1 cellular context compared by ENCODE assay signal in the genomic region with DNA sequence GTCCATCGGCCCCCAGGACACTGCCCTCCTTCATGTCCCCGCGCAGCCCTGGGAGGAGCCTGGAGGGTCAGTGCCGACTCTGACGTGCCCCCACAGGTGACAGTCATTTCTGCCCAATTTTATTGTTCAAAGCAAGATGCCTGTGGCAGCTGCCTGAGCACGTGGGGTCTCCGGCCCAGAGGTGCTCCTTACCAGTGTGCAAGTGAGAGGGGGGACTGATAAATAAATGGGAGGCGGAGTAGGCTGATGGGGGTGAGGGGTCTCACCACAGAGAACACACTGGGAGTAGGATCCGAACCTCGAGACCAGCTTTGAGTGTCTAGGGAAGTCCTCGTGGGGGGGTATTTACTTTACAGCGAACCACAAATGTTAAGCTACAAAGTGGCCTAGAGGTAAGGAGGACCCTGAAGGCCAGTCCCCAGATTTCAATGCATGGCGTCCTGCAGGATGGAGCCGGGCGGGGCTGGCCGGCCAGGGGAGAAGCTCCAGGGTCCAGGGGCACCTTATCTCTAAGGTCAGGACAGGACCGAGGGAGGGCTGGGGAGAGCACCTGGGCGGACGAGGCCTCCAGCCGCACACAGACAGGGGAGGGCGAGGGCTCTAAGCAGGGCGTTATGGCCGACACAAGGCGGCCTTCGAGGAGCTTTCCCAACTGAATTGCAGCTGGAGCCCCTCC.
TF ChIP-seq lines count a peak whose summit lies in the region.

No MANE protein-coding gene starts in this region.

TF ChIP-seq in GM23338, 12 proteins besides CTCF, POLR2A, EP300 and RAD21 (continued from another document):
- TF ChIP-seq, protein P1, sequence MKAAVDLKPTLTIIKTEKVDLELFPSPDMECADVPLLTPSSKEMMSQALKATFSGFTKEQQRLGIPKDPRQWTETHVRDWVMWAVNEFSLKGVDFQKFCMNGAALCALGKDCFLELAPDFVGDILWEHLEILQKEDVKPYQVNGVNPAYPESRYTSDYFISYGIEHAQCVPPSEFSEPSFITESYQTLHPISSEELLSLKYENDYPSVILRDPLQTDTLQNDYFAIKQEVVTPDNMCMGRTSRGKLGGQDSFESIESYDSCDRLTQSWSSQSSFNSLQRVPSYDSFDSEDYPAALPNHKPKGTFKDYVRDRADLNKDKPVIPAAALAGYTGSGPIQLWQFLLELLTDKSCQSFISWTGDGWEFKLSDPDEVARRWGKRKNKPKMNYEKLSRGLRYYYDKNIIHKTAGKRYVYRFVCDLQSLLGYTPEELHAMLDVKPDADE (IDR thresholded peaks at IDR 0.05) = no peak
- TF ChIP-seq, protein P2, sequence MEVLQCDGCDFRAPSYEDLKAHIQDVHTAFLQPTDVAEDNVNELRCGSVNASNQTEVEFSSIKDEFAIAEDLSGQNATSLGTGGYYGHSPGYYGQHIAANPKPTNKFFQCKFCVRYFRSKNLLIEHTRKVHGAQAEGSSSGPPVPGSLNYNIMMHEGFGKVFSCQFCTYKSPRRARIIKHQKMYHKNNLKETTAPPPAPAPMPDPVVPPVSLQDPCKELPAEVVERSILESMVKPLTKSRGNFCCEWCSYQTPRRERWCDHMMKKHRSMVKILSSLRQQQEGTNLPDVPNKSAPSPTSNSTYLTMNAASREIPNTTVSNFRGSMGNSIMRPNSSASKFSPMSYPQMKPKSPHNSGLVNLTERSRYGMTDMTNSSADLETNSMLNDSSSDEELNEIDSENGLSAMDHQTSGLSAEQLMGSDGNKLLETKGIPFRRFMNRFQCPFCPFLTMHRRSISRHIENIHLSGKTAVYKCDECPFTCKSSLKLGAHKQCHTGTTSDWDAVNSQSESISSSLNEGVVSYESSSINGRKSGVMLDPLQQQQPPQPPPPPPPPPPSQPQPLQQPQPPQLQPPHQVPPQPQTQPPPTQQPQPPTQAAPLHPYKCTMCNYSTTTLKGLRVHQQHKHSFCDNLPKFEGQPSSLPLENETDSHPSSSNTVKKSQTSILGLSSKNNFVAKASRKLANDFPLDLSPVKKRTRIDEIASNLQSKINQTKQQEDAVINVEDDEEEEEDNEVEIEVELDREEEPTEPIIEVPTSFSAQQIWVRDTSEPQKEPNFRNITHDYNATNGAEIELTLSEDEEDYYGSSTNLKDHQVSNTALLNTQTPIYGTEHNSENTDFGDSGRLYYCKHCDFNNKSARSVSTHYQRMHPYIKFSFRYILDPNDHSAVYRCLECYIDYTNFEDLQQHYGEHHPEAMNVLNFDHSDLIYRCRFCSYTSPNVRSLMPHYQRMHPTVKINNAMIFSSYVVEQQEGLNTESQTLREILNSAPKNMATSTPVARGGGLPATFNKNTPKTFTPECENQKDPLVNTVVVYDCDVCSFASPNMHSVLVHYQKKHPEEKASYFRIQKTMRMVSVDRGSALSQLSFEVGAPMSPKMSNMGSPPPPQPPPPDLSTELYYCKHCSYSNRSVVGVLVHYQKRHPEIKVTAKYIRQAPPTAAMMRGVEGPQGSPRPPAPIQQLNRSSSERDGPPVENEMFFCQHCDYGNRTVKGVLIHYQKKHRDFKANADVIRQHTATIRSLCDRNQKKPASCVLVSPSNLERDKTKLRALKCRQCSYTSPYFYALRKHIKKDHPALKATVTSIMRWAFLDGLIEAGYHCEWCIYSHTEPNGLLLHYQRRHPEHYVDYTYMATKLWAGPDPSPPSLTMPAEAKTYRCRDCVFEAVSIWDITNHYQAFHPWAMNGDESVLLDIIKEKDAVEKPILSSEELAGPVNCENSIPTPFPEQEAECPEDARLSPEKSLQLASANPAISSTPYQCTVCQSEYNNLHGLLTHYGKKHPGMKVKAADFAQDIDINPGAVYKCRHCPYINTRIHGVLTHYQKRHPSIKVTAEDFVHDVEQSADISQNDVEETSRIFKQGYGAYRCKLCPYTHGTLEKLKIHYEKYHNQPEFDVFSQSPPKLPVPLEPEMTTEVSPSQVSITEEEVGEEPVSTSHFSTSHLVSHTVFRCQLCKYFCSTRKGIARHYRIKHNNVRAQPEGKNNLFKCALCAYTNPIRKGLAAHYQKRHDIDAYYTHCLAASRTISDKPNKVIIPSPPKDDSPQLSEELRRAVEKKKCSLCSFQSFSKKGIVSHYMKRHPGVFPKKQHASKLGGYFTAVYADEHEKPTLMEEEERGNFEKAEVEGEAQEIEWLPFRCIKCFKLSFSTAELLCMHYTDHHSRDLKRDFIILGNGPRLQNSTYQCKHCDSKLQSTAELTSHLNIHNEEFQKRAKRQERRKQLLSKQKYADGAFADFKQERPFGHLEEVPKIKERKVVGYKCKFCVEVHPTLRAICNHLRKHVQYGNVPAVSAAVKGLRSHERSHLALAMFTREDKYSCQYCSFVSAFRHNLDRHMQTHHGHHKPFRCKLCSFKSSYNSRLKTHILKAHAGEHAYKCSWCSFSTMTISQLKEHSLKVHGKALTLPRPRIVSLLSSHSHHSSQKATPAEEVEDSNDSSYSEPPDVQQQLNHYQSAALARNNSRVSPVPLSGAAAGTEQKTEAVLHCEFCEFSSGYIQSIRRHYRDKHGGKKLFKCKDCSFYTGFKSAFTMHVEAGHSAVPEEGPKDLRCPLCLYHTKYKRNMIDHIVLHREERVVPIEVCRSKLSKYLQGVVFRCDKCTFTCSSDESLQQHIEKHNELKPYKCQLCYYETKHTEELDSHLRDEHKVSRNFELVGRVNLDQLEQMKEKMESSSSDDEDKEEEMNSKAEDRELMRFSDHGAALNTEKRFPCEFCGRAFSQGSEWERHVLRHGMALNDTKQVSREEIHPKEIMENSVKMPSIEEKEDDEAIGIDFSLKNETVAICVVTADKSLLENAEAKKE (CRISPR knock-in tag; IDR thresholded peaks at IDR 0.05) = no peak
- no peak for TF ChIP-seq JUNB (IDR thresholded peaks at IDR 0.05; ENCODE audit: unreplicated experiment)
- TF ChIP-seq STAT1 (IDR thresholded peaks at IDR 0.05; ENCODE audit: unreplicated experiment) = no peak
